Comparison of ENCODE assay signal across 28 cellular contexts in the genomic region with DNA sequence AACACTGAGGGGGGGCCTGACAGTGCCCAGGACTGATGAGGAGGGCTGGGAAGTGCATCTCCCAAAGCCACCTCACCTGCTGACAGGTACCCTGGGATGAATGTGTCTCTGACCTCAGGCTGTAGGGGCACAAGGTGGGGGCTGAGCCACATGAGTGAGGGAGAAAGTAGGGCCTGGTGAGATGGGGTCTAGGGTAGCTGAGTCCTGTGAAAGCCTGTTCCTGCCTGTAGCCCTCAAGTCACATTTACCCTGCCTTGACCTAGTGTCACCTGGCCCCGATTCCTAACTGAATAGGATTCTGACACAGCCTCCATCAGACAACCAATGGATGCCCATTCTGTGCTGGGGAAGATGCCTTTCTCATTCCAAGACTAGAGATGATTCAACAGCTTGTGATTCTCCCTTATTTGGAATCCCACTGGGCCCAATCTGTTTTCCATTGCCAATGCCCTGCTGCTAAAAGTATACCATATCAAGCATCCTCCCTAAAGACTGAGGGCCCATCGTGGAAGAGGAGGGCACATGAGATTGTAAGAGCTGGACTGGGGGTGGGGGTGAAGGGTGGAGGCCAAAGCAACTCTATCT. TPM values are rescaled to one million over a fixed set of nuclear protein-coding genes. Genes with fewer than 3 reads are reported as not detected.
"Had no signal": no experiment of that assay in that cellular context is flagged by ENCODE, and none has a peak within 500 bp of the region (broad histone marks: within the 10 kb centered on the region; RNA-seq: fewer than 3 reads in every experiment).

No MANE protein-coding gene starts in this region.

- DNase-seq: activated B cell treated with CpG ODN at 0.5 μM for 24 hours; activated CD4-positive, alpha-beta T cell treated with anti-CD3 and anti-CD28 coated beads, Interleukin-2, amount 10 ng/mL, durations not matched to agents 24 days and 14 days; activated CD8-positive, alpha-beta T cell treated with anti-CD3 and anti-CD28 coated beads for 36 hours; activated naive CD4-positive, alpha-beta T cell; activated naive CD8-positive, alpha-beta T cell treated with anti-CD3 and anti-CD28 coated beads, Interleukin-2, amount 10 ng/mL, durations not matched to agents 7 days and 5 days; activated T-cell treated with anti-CD3 and anti-CD28 coated beads, Interleukin-2, amount 50 U/mL, for 1 hour; anterior cingulate cortex; brain microvascular endothelial cell; effector memory CD4-positive, alpha-beta T cell; esophagus squamous epithelium; foreskin keratinocyte; glutamatergic neuron; hypothalamus; kidney; mammary epithelial cell; midbrain; stimulated activated CD4-positive, alpha-beta T cell treated with anti-CD3 and anti-CD28 coated beads, Interleukin-12 subunit alpha, Interleukin-12 subunit beta, amount 100 ng/mL, for 4 hours; stimulated activated CD4-positive, alpha-beta T cell treated with anti-CD3 and anti-CD28 coated beads, Interleukin-1b, Interleukin-23, amount 100 ng/mL, for 48 hours; stimulated activated CD8-positive, alpha-beta memory T cell treated with anti-CD3 and anti-CD28 coated beads, Interleukin-4, amount 100 ng/mL, for 48 hours; stimulated activated naive CD4-positive, alpha-beta T cell; SW 1271; T-helper 2 cell had no signal

- H3K27ac ChIP-seq: brain microvascular endothelial cell, esophagus squamous epithelium, foreskin keratinocyte, tibial nerve had no signal

- H3K36me3 ChIP-seq: brain microvascular endothelial cell, esophagus squamous epithelium, tibial nerve had no signal

- H3K4me3 ChIP-seq: esophagus squamous epithelium, tibial nerve had no signal

- H3K4me1 ChIP-seq: esophagus squamous epithelium, foreskin keratinocyte, tibial nerve had no signal

- ATAC-seq: activated CD8-positive, alpha-beta T cell treated with anti-CD3 and anti-CD28 coated beads for 36 hours; activated T-helper 17 cell treated with anti-CD3 and anti-CD28 coated beads, Interleukin-2, amount 50 U/mL, for 72 hours; foreskin keratinocyte; left lobe of liver had no signal

- H3K9me3 ChIP-seq: esophagus squamous epithelium, tibial nerve had no signal

- FAIRE-seq: endothelial cell of umbilical vein, kidney had no signal

RNA-seq across cellular contexts. Expression of a gene that starts 11.1 kb away (rescaled TPM):
- total RNA-seq: activated B cell treated with CpG ODN at 0.5 μM for 24 hours; activated CD4-positive, alpha-beta T cell treated with anti-CD3 and anti-CD28 coated beads, Interleukin-2, amount 10 ng/mL, durations not matched to agents 24 days and 14 days; activated CD8-positive, alpha-beta T cell treated with anti-CD3 and anti-CD28 coated beads for 36 hours; activated naive CD8-positive, alpha-beta T cell treated with anti-CD3 and anti-CD28 coated beads, Interleukin-2, amount 10 ng/mL, durations not matched to agents 7 days and 5 days; activated T-helper 17 cell treated with anti-CD3 and anti-CD28 coated beads, Interleukin-2, amount 50 U/mL, for 72 hours; endothelial cell of umbilical vein; esophagus squamous epithelium; foreskin keratinocyte; kidney; mammary epithelial cell; neural crest cell; omental fat pad; tibial nerve had no signal
- polyA plus RNA-seq: endothelial cell of umbilical vein, foreskin keratinocyte, mammary epithelial cell had no signal
